Comparison of ENCODE assay signal across 13 cellular contexts in genomic region chr6:133099573-133099972, GRCh38.
DNase-seq lines count a peak whose midpoint lies in the region; ATAC-seq, FAIRE-seq and TF ChIP-seq lines count a peak whose summit lies in the region.
"Had no signal": no experiment of that assay in that cellular context is flagged by ENCODE, and none has a peak within 500 bp of the region (broad histone marks: within the 10 kb centered on the region; RNA-seq: fewer than 3 reads in every experiment).

No MANE protein-coding gene starts in this region.

- H4K5ac ChIP-seq in H9 (ENCODE audit: insufficient read length, low read depth, low read length): no peak overlapping the region

- ATAC-seq in omental fat pad (ENCODE audit: low FRiP score): no peak
- no peak for ATAC-seq in psoas muscle
- ATAC-seq: stimulated activated naive B cell treated with anti-CD40 and anti-IgM and Interleukin-4, amounts not matched to agents 10 μg/mL and 1 μg/mL and 100 μg/mL, for 72 hours had no signal

- H3K56ac ChIP-seq in H9 (ENCODE audit: insufficient read length, low read depth, low read length): no peak overlapping the region

- H3K4me2 ChIP-seq in astrocyte (ENCODE audit: low read length) (peak overlapping the region; percentile 57), H9 (ENCODE audit: insufficient read depth, insufficient read length, low read length) (no peak overlapping the region)

- H3K23me2 ChIP-seq in H9 (ENCODE audit: insufficient read length, low read depth, low read length, poor library complexity, severe bottlenecking): no peaks in the 10 kb centered on the region

- TF ChIP-seq CTCF in astrocyte (IDR thresholded peaks at IDR 0.05; ENCODE audit: insufficient read depth, low read depth, low read length) (no peak), omental fat pad (IDR thresholded peaks at IDR 0.05) (no peak), H9 (conservative IDR thresholded peaks at IDR 0.05) (no peak), psoas muscle (IDR thresholded peaks at IDR 0.05) (no peak)

- H3K9ac ChIP-seq in astrocyte (ENCODE audit: low read length) (no peak overlapping the region), H9 (ENCODE audit: extremely low read depth, insufficient read length, low read length) (no peak overlapping the region)

- peak overlapping the region; percentile 15 for H3K27ac ChIP-seq in astrocyte (ENCODE audit: low read depth, low read length)
- H3K27ac ChIP-seq in H9 (ENCODE audit: insufficient read length, low read depth, low read length): no peak overlapping the region
- H3K27ac ChIP-seq in psoas muscle: no peak overlapping the region
- H3K27ac ChIP-seq: esophagus muscularis mucosa had no signal

- H2AFZ ChIP-seq in astrocyte (ENCODE audit: low read depth, low read length): no peak overlapping the region
- no peak overlapping the region for H2AFZ ChIP-seq in H9 (ENCODE audit: low read length)

- H3K27ac Mint-ChIP-seq in astrocyte (ENCODE audit: unreplicated experiment) (peak overlapping the region; percentile 49), H9 (peak overlapping the region in 1 of 3 experiments; percentile 82; a peak in 2 of 7 replicates), immature natural killer cell (no peak overlapping the region)
- H3K27ac Mint-ChIP-seq: CD4-positive, CD25-positive, alpha-beta regulatory T cell; stimulated activated naive B cell treated with anti-CD40 and anti-IgM and Interleukin-4, amounts not matched to agents 10 μg/mL and 1 μg/mL and 100 μg/mL, for 72 hours had no signal

- no peak overlapping the region for H3K18ac ChIP-seq in H9 (ENCODE audit: insufficient read length, low read depth, low read length)

- no peaks in the 10 kb centered on the region for H3K9me3 Mint-ChIP-seq in astrocyte (ENCODE audit: unreplicated experiment)
- no peaks in the 10 kb centered on the region for H3K9me3 Mint-ChIP-seq in H9
- peaks cover 0 to 2% (median 0%) of the 10 kb centered on the region in 6 donors for H3K9me3 Mint-ChIP-seq in immature natural killer cell
- H3K9me3 Mint-ChIP-seq: stimulated activated naive B cell treated with anti-CD40 and anti-IgM and Interleukin-4, amounts not matched to agents 10 μg/mL and 1 μg/mL and 100 μg/mL, for 72 hours had no signal

- peak; percentile 68 for FAIRE-seq in astrocyte (lab: Jason Lieb, UNC)

- H3K36me3 ChIP-seq in astrocyte (ENCODE audit: insufficient read depth, low read length) (no peaks in the 10 kb centered on the region), psoas muscle (ENCODE audit: insufficient read depth in 1 of 2, low read depth in 1 of 2) (no peaks in the 10 kb centered on the region)
- H3K36me3 ChIP-seq: esophagus muscularis mucosa had no signal

- no peak overlapping the region for H2BK12ac ChIP-seq in H9 (ENCODE audit: insufficient read length, low read depth, low read length)

- H4K20me1 ChIP-seq in astrocyte (ENCODE audit: insufficient read depth, low read length) (no peaks in the 10 kb centered on the region), H9 (ENCODE audit: control insufficient read depth, insufficient read depth, insufficient read length) (no peaks in the 10 kb centered on the region)

- H3K27me3 Mint-ChIP-seq in astrocyte (ENCODE audit: low read depth, unreplicated experiment): no peaks in the 10 kb centered on the region
- H3K27me3 Mint-ChIP-seq in H9 (ENCODE audit: low read depth): no peaks in the 10 kb centered on the region
- peaks cover 0 to 4% (median 0%) of the 10 kb centered on the region in 3 donors for H3K27me3 Mint-ChIP-seq in immature natural killer cell (ENCODE audit: low read depth in 3 of 3)
- H3K27me3 Mint-ChIP-seq: CD4-positive, CD25-positive, alpha-beta regulatory T cell; stimulated activated naive B cell treated with anti-CD40 and anti-IgM and Interleukin-4, amounts not matched to agents 10 μg/mL and 1 μg/mL and 100 μg/mL, for 72 hours had no signal

- no peak overlapping the region for H2BK15ac ChIP-seq in H9 (ENCODE audit: low read depth, low read length)

- H3K4me1 Mint-ChIP-seq in astrocyte (ENCODE audit: low read depth, unreplicated experiment) (peaks cover 29% of the 10 kb centered on the region), H9 (peaks cover 10 to 15% of the 10 kb centered on the region in 2 experiments), immature natural killer cell (no peaks in the 10 kb centered on the region)
- H3K4me1 Mint-ChIP-seq: CD4-positive, CD25-positive, alpha-beta regulatory T cell; stimulated activated naive B cell treated with anti-CD40 and anti-IgM and Interleukin-4, amounts not matched to agents 10 μg/mL and 1 μg/mL and 100 μg/mL, for 72 hours had no signal

- H3K14ac ChIP-seq in H9 (ENCODE audit: insufficient read depth, low read length): no peak overlapping the region

- no peak overlapping the region for H2BK120ac ChIP-seq in H9 (ENCODE audit: low read depth, low read length, poor library complexity, severe bottlenecking)

- intact Hi-C loops in psoas muscle (cut with DNase I): no loop called here

- H3K27me3 ChIP-seq in astrocyte (ENCODE audit: insufficient read depth, low read length) (no peaks in the 10 kb centered on the region), H9 (ENCODE audit: insufficient read depth, low read length) (no peaks in the 10 kb centered on the region), psoas muscle (ENCODE audit: insufficient read depth in 3 of 3, low read length in 2 of 3) (no peaks in the 10 kb centered on the region)
- H3K27me3 ChIP-seq: esophagus muscularis mucosa had no signal

- H3K4ac ChIP-seq in H9 (ENCODE audit: low read depth, low read length): no peak overlapping the region

- no peak overlapping the region for H3T11ph ChIP-seq in H9 (ENCODE audit: low read length)

- H3K4me1 ChIP-seq in astrocyte (ENCODE audit: insufficient read depth, low read length): peaks cover 5% of the 10 kb centered on the region
- H3K4me1 ChIP-seq in H9 (ENCODE audit: insufficient read depth, low read length): no peaks in the 10 kb centered on the region
- no peaks in the 10 kb centered on the region for H3K4me1 ChIP-seq in psoas muscle
- H3K4me1 ChIP-seq: esophagus muscularis mucosa had no signal

- no peak overlapping the region for H3K4me3 Mint-ChIP-seq in astrocyte (ENCODE audit: unreplicated experiment)
- H3K4me3 Mint-ChIP-seq in H9: no peak overlapping the region
- no peak overlapping the region for H3K4me3 Mint-ChIP-seq in immature natural killer cell
- H3K4me3 Mint-ChIP-seq: CD4-positive, CD25-positive, alpha-beta regulatory T cell; stimulated activated naive B cell treated with anti-CD40 and anti-IgM and Interleukin-4, amounts not matched to agents 10 μg/mL and 1 μg/mL and 100 μg/mL, for 72 hours had no signal

- H4K91ac ChIP-seq in H9 (ENCODE audit: insufficient read length, low read depth, low read length): no peak overlapping the region

- H3K36me3 Mint-ChIP-seq in astrocyte (ENCODE audit: low read depth, unreplicated experiment) (no peaks in the 10 kb centered on the region), H9 (ENCODE audit: insufficient read depth in 1 of 3, low read depth in 3 of 3) (no peaks in the 10 kb centered on the region), immature natural killer cell (no peaks in the 10 kb centered on the region)
- H3K36me3 Mint-ChIP-seq: CD4-positive, CD25-positive, alpha-beta regulatory T cell; stimulated activated naive B cell treated with anti-CD40 and anti-IgM and Interleukin-4, amounts not matched to agents 10 μg/mL and 1 μg/mL and 100 μg/mL, for 72 hours had no signal

- in situ Hi-C loops in ACHN (cut with HindIII; ENCODE audit: low pct_ligation_motif_present, low pct_unique_long_range_greater_than_20kb, low sequenced_read_pairs): no loop called here

- H3K9me3 ChIP-seq in astrocyte (ENCODE audit: insufficient read depth, low read depth, low read length): no peaks in the 10 kb centered on the region
- H3K9me3 ChIP-seq in H9 (ENCODE audit: control insufficient read depth, low read depth, low read length): no peaks in the 10 kb centered on the region
- no peaks in the 10 kb centered on the region for H3K9me3 ChIP-seq in psoas muscle
- H3K9me3 ChIP-seq: esophagus muscularis mucosa had no signal

- no peak overlapping the region for H4K8ac ChIP-seq in H9 (replicated peaks; ENCODE audit: insufficient read length, low read depth, low read length)

- H3K79me1 ChIP-seq in H9 (ENCODE audit: insufficient read depth, low read depth, low read length, poor library complexity, severe bottlenecking): no peaks in the 10 kb centered on the region

- H2BK5ac ChIP-seq in H9 (ENCODE audit: insufficient read length, low read length): no peak overlapping the region

- H2AK5ac ChIP-seq in H9 (ENCODE audit: insufficient read length, low read length): no peak overlapping the region

- H3K23ac ChIP-seq in H9 (ENCODE audit: insufficient read length, low read depth, low read length): no peak overlapping the region

- peak; percentile 59 for DNase-seq in ACHN
- peak; percentile 87 for DNase-seq in HS-5 (ENCODE audit: low read depth)
- DNase-seq in astrocyte (ENCODE audit: low read depth): peak; percentile 94
- DNase-seq in iPS DF 4.7 (ENCODE audit: extremely low read depth, low spot score): peak; percentile 19
- no peak for DNase-seq in omental fat pad (ENCODE audit: low spot score)
- DNase-seq in H9: no peak
- DNase-seq in immature natural killer cell: no peak
- DNase-seq in psoas muscle: no peak
- DNase-seq: amygdala; CD4-positive, CD25-positive, alpha-beta regulatory T cell; NCI-H510A; stimulated activated naive B cell treated with anti-CD40 and anti-IgM and Interleukin-4, amounts not matched to agents 10 μg/mL and 1 μg/mL and 100 μg/mL, for 72 hours had no signal

- H3K79me2 ChIP-seq in astrocyte (ENCODE audit: insufficient read depth, low read length) (no peaks in the 10 kb centered on the region), H9 (ENCODE audit: insufficient read depth, low read length) (no peaks in the 10 kb centered on the region)

- no peak overlapping the region for H2BK20ac ChIP-seq in H9 (ENCODE audit: low read depth, low read length, poor library complexity, severe bottlenecking)

- no peak overlapping the region for H3K4me3 ChIP-seq in astrocyte (ENCODE audit: insufficient read depth, low read depth, low read length)
- no peak overlapping the region for H3K4me3 ChIP-seq in psoas muscle
- H3K4me3 ChIP-seq: esophagus muscularis mucosa had no signal

Comparison
In these comparisons a context has a peak if more than half of its experiments do, and no peak if none do; other contexts are left out.
1. DNase-seq: peak in ACHN (single experiment), HS-5 (single experiment), astrocyte (single experiment) and iPS DF 4.7 (single experiment); none in omental fat pad (single experiment), H9 (single experiment), immature natural killer cell (0 of 3) and psoas muscle (0 of 2).